13 cellular contexts compared by ENCODE assay signal in the genomic region with DNA sequence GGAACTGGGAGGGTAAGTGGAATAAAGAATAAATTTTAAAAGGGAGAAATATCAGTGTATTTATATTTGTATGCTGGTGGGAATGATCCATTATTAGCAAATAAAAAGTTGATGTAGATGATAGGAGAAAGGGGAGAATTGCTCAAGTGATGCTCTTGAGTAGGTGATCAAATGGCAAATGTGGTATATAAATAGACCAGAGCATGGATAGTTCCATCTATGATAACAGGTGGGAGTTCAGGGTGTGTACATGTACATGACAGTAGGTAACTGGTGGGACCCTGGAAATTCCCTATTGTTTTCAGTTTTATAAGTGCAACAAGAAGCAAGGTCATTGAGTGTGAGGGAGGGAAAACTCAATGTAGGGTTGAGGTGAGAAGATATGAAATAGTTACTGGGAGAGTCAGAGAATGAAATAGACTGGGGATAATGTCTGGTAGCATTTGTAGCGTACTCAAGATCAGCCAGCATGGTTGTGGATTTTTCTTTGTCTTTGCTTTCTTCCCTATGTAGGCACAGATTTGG. TPM values are rescaled to one million over a fixed set of nuclear protein-coding genes. Genes with fewer than 3 reads are reported as not detected.
DNase-seq lines count a peak whose midpoint lies in the region; ATAC-seq and TF ChIP-seq lines count a peak whose summit lies in the region.
"Had no signal": no experiment of that assay in that cellular context is flagged by ENCODE, and none has a peak within 500 bp of the region (broad histone marks: within the 10 kb centered on the region; RNA-seq: fewer than 3 reads in every experiment).

No MANE protein-coding gene starts in this region.

- TF ChIP-seq RAD21 in SK-N-SH (IDR thresholded peaks at IDR 0.05; ENCODE audit: low read length) = no peak

- no peak overlapping the region for H3K4me3 ChIP-seq in SK-N-SH (ENCODE audit: low read depth in 2 of 2, low read length in 1 of 2)
- H3K4me3 ChIP-seq in dorsolateral prefrontal cortex = no peak overlapping the region
- no peak overlapping the region for H3K4me3 ChIP-seq in psoas muscle

- no peak for ATAC-seq in SK-N-SH treated with all-trans-retinoic acid at 6 μM for 48 hours
- peak; percentile 51 for ATAC-seq in HG02610 (IDR thresholded peaks at IDR 0.05; ENCODE audit: unreplicated experiment)
- peak; percentile 54 to 63 (median 60) for ATAC-seq in psoas muscle
- ATAC-seq in omental fat pad (ENCODE audit: low FRiP score) = no peak
- ATAC-seq in HG02938 (IDR thresholded peaks at IDR 0.05; ENCODE audit: unreplicated experiment) = no peak

- H3K27me3 ChIP-seq in SK-N-SH (ENCODE audit: insufficient read depth) (no peaks in the 10 kb centered on the region), dorsolateral prefrontal cortex (no peaks in the 10 kb centered on the region), psoas muscle (ENCODE audit: insufficient read depth in 3 of 3, low read length in 2 of 3) (no peaks in the 10 kb centered on the region)

- CTCF ChIA-PET in SK-N-SH (lab: Yijun Ruan, JAX) = interaction anchor here (1.3 kb wide), 1 partner anchor 26 kb away, joined by 5 read pairs; no protein-coding TSS in a partner anchor

- no peak for TF ChIP-seq EP300 in SK-N-SH (IDR thresholded peaks at IDR 0.05; ENCODE audit: borderline replicate concordance in 1 of 2, low read depth in 1 of 2, low read length in 1 of 2)

- peaks cover 100% of the 10 kb centered on the region for H3K79me2 ChIP-seq in SK-N-SH (ENCODE audit: insufficient read depth)

- intact Hi-C loops in dorsolateral prefrontal cortex (cut with DNase I) = loop anchor here in 1 of 2 donors (5.0 kb wide), 1 partner anchor 33 kb away; a partner anchor contains a TSS
- intact Hi-C loops in psoas muscle (cut with DNase I) = no loop called here

- no peaks in the 10 kb centered on the region for H3K9me2 ChIP-seq in SK-N-SH

- peaks cover 0 to 8% of the 10 kb centered on the region in 2 experiments for H3K36me3 ChIP-seq in SK-N-SH (replicated peaks in 1 of 2; ENCODE audit: control insufficient read depth in 1 of 2, insufficient read depth in 2 of 2, low read length in 1 of 2)
- no peaks in the 10 kb centered on the region for H3K36me3 ChIP-seq in psoas muscle (ENCODE audit: insufficient read depth in 1 of 2, low read depth in 1 of 2)

- H3K27ac ChIP-seq in SK-N-SH (ENCODE audit: low read depth in 2 of 2, low read length in 1 of 2) (peak overlapping the region in 1 of 2 experiments; percentile 68; a peak in 2 of 4 replicates), dorsolateral prefrontal cortex (peak overlapping the region in 48 of 59 donors; percentile 1 to 97 (median 67)), psoas muscle (peak overlapping the region; percentile 67)
- H3K27ac ChIP-seq: 22Rv1 had no signal

- 93% methylated on average over 1 of the region's 1 CpG for WGBS in SK-N-SH (ENCODE audit: low lambda C conversion rate)
- 92 to 94% (median 94%) methylated on average over 1 of the region's 1 CpG for WGBS in psoas muscle, 3 donors

- H4K20me1 ChIP-seq in SK-N-SH (ENCODE audit: insufficient read depth) = peaks cover 99% of the 10 kb centered on the region

- no peak overlapping the region for H2AFZ ChIP-seq in SK-N-SH (ENCODE audit: low read depth)

- H3K9ac ChIP-seq in SK-N-SH = peak overlapping the region; percentile 25; the same call in 1 of the 2 replicates

- TF ChIP-seq CTCF in SK-N-SH (IDR thresholded peaks at IDR 0.05) (no peak), dorsolateral prefrontal cortex (IDR thresholded peaks at IDR 0.05 in 54 of 56, conservative IDR thresholded peaks at IDR 0.05 in 2 of 56; ENCODE audit: low read depth in 1 of 56, partially characterized antibody in 56 of 56) (no peak), psoas muscle (IDR thresholded peaks at IDR 0.05) (no peak), omental fat pad (IDR thresholded peaks at IDR 0.05) (no peak)

- DNase-seq in SK-N-SH (no peak), dorsolateral prefrontal cortex (no peak), psoas muscle (no peak), omental fat pad (ENCODE audit: low spot score) (no peak), NCI-H510A treated with DMSO at 0.1 percent for 48 hours (lab: John Stamatoyannopoulos, UW) (no peak)
- DNase-seq: activated effector memory CD4-positive, alpha-beta T cell treated with Interleukin-2 at 50 U/mL for 16 hours; KBM-7; NCI-H1417 treated with DMSO at 0.1 percent for 48 hours; NCI-H510A had no signal

- peaks cover 23% of the 10 kb centered on the region for H3F3A ChIP-seq in SK-N-SH (replicated peaks; ENCODE audit: insufficient read depth)

- H3K4me2 ChIP-seq in SK-N-SH = peak overlapping the region; percentile 55; the same call in 1 of the 2 replicates

- H3K9me3 ChIP-seq in SK-N-SH (no peaks in the 10 kb centered on the region), psoas muscle (no peaks in the 10 kb centered on the region)

- POLR2A ChIA-PET in SK-N-SH (lab: Yijun Ruan, JAX) = no interaction called here

- peaks cover 3 to 9% of the 10 kb centered on the region in 2 experiments; a peak in 2 of 4 replicates for H3K4me1 ChIP-seq in SK-N-SH (ENCODE audit: control insufficient read depth in 1 of 2, insufficient read depth in 2 of 2, low read depth in 1 of 2, low read length in 1 of 2)
- peaks cover 61% of the 10 kb centered on the region for H3K4me1 ChIP-seq in psoas muscle

TF ChIP-seq in SK-N-SH, 30 proteins besides CTCF, POLR2A, EP300 and RAD21 (continues in another document):
- TF ChIP-seq NRF1 (IDR thresholded peaks at IDR 0.05; ENCODE audit: low read depth, low read length) (no peak), YY1 (IDR thresholded peaks at IDR 0.05; ENCODE audit: low read depth) (no peak), FOXM1 (IDR thresholded peaks at IDR 0.05; ENCODE audit: low read depth) (no peak), CHD2 (IDR thresholded peaks at IDR 0.05; ENCODE audit: low read length, partially characterized antibody) (no peak)
- TF ChIP-seq, protein P1, sequence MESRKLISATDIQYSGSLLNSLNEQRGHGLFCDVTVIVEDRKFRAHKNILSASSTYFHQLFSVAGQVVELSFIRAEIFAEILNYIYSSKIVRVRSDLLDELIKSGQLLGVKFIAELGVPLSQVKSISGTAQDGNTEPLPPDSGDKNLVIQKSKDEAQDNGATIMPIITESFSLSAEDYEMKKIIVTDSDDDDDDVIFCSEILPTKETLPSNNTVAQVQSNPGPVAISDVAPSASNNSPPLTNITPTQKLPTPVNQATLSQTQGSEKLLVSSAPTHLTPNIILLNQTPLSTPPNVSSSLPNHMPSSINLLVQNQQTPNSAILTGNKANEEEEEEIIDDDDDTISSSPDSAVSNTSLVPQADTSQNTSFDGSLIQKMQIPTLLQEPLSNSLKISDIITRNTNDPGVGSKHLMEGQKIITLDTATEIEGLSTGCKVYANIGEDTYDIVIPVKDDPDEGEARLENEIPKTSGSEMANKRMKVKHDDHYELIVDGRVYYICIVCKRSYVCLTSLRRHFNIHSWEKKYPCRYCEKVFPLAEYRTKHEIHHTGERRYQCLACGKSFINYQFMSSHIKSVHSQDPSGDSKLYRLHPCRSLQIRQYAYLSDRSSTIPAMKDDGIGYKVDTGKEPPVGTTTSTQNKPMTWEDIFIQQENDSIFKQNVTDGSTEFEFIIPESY (IDR thresholded peaks at IDR 0.05; ENCODE audit: borderline replicate concordance, low read depth) = no peak

TF ChIP-seq in SK-N-SH treated with all-trans-retinoic acid at 6 μM for 48 hours, 23 proteins besides CTCF, POLR2A, EP300 and RAD21 (continues in another document):
- no peak for TF ChIP-seq SNAI2 (CRISPR knock-in tag; IDR thresholded peaks at IDR 0.05)
- no peak for TF ChIP-seq ZFP30 (CRISPR knock-in tag; IDR thresholded peaks at IDR 0.05)
- TF ChIP-seq, protein P2, sequence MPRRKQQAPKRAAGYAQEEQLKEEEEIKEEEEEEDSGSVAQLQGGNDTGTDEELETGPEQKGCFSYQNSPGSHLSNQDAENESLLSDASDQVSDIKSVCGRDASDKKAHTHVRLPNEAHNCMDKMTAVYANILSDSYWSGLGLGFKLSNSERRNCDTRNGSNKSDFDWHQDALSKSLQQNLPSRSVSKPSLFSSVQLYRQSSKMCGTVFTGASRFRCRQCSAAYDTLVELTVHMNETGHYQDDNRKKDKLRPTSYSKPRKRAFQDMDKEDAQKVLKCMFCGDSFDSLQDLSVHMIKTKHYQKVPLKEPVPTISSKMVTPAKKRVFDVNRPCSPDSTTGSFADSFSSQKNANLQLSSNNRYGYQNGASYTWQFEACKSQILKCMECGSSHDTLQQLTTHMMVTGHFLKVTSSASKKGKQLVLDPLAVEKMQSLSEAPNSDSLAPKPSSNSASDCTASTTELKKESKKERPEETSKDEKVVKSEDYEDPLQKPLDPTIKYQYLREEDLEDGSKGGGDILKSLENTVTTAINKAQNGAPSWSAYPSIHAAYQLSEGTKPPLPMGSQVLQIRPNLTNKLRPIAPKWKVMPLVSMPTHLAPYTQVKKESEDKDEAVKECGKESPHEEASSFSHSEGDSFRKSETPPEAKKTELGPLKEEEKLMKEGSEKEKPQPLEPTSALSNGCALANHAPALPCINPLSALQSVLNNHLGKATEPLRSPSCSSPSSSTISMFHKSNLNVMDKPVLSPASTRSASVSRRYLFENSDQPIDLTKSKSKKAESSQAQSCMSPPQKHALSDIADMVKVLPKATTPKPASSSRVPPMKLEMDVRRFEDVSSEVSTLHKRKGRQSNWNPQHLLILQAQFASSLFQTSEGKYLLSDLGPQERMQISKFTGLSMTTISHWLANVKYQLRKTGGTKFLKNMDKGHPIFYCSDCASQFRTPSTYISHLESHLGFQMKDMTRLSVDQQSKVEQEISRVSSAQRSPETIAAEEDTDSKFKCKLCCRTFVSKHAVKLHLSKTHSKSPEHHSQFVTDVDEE (CRISPR knock-in tag; IDR thresholded peaks at IDR 0.05) = no peak
- no peak for TF ChIP-seq ARNTL (CRISPR knock-in tag; IDR thresholded peaks at IDR 0.05; ENCODE audit: borderline replicate concordance, low read depth)
- TF ChIP-seq ZNF8 (CRISPR knock-in tag; IDR thresholded peaks at IDR 0.05) = no peak
- TF ChIP-seq ESRRG (CRISPR knock-in tag; IDR thresholded peaks at IDR 0.05) = no peak
- TF ChIP-seq RARB (CRISPR knock-in tag; IDR thresholded peaks at IDR 0.05) = no peak
- no peak for TF ChIP-seq ZC3H10 (CRISPR knock-in tag; IDR thresholded peaks at IDR 0.05)

RNA-seq across cellular contexts. Expression of a gene that starts 31.3 kb away (rescaled TPM):
- polyA plus RNA-seq in SK-N-SH (2012; rRNA removed) (1.4 and 2.5 TPM in 2 replicates), psoas muscle (under 1 TPM; 0.08 to 0.38 (median 0.22) TPM)
- polyA plus RNA-seq in SK-N-SH (2012; cell fraction: cytosol; rRNA removed) = 0.18 and 0.33 TPM in 2 replicates
- polyA plus RNA-seq in SK-N-SH (2012; cell fraction: nucleus; rRNA removed) = 7.9 and 11.9 TPM in 2 replicates
- total RNA-seq in dorsolateral prefrontal cortex (10 to 100 TPM in 4 of 120 experiments, 1 to 10 TPM in 116; 2.3 to 11.4 (median 6.0) TPM), psoas muscle (1 to 10 TPM in 2 of 4 donors, under 1 TPM in 2; 0.54 to 1.4 (median 0.89) TPM), omental fat pad (10 to 100 TPM in 1 of 4 donors, 1 to 10 TPM in 3; 6.3 to 11.2 (median 8.2) TPM)

RNA-seq across cellular contexts. Expression of a gene that starts 33.5 kb away (rescaled TPM):
- polyA plus RNA-seq in SK-N-SH (2012; rRNA removed) (8.9 and 11.3 TPM in 2 replicates), psoas muscle (10 to 100 TPM; 15.1 to 49.8 (median 20.5) TPM)
- 15.4 and 20.9 TPM in 2 replicates for polyA plus RNA-seq in SK-N-SH (2012; cell fraction: cytosol; rRNA removed)
- polyA plus RNA-seq in SK-N-SH (2012; cell fraction: nucleus; rRNA removed) = 6.9 and 11.4 TPM in 2 replicates
- total RNA-seq in dorsolateral prefrontal cortex (100 to 1,000 TPM in 7 of 120 experiments, 10 to 100 TPM in 113; 50.2 to 118 (median 78.2) TPM), psoas muscle (10 to 100 TPM; 51.2 to 94.1 (median 62.1) TPM), omental fat pad (10 to 100 TPM; 46.5 to 56.6 (median 52.7) TPM)

Comparison
In these comparisons a context has a peak if more than half of its experiments do, and no peak if none do; other contexts are left out.
1. ATAC-seq: peak in HG02610 (single experiment) and psoas muscle (4 of 4); none in SK-N-SH treated with all-trans-retinoic acid at 6 μM for 48 hours (single experiment), omental fat pad (single experiment) and HG02938 (single experiment).